7 cellular contexts compared by ENCODE assay signal in genomic region chr6:43143235-43144124, GRCh38. TPM values are rescaled to one million over a fixed set of nuclear protein-coding genes. Genes with fewer than 3 reads are reported as not detected.
DNase-seq lines count a peak whose midpoint lies in the region; TF ChIP-seq lines count a peak whose summit lies in the region.

No MANE protein-coding gene starts in this region.

- H3K27ac Mint-ChIP-seq in endothelial cell (ENCODE audit: unreplicated experiment) (peak overlapping the region; percentile 63), mesothelial cell of epicardium (peak overlapping the region; percentile 96)

- in situ Hi-C loops in GM13976 (cut with MboI; ENCODE audit: low sequenced_read_pairs, unreplicated experiment), result loop anchor here (5.0 kb wide), 1 partner anchor 236 kb away; no protein-coding TSS in a partner anchor

- H3K27ac ChIP-seq in HL-60 (replicated peaks), result no peak overlapping the region

- no peaks in the 10 kb centered on the region for H3K9me3 Mint-ChIP-seq in endothelial cell (ENCODE audit: unreplicated experiment)
- no peaks in the 10 kb centered on the region for H3K9me3 Mint-ChIP-seq in mesothelial cell of epicardium

- TF ChIP-seq CTCF in GM13976 (IDR thresholded peaks at IDR 0.05; ENCODE audit: borderline replicate concordance, control extremely low read depth, extremely low read depth, insufficient read depth, missing control alignments) (peak; percentile 96), HL-60 (IDR thresholded peaks at IDR 0.05; ENCODE audit: insufficient read depth, low read length) (peak; percentile 96), endothelial cell (IDR thresholded peaks at IDR 0.05; ENCODE audit: unreplicated experiment) (peak; percentile 88), mesothelial cell of epicardium (IDR thresholded peaks at IDR 0.05; ENCODE audit: unreplicated experiment) (peak; percentile 92)

- peaks cover 26% of the 10 kb centered on the region for H3K36me3 Mint-ChIP-seq in endothelial cell (ENCODE audit: low read depth, unreplicated experiment)
- H3K36me3 Mint-ChIP-seq in mesothelial cell of epicardium, result peaks cover 26% of the 10 kb centered on the region

- H3K27me3 ChIP-seq in HL-60 (ENCODE audit: insufficient read depth, poor library complexity, severe bottlenecking), result no peaks in the 10 kb centered on the region

- peak overlapping the region; percentile 70 for H3K4me3 Mint-ChIP-seq in endothelial cell (ENCODE audit: unreplicated experiment)
- no peak overlapping the region for H3K4me3 Mint-ChIP-seq in mesothelial cell of epicardium

- H3K4me3 ChIP-seq in HL-60 (replicated peaks; ENCODE audit: insufficient read depth, low read length), result no peak overlapping the region

- DNase-seq in GM13976 (ENCODE audit: low spot score) (peak; percentile 95), HL-60 (ENCODE audit: low read depth in 1 of 2, low spot score in 1 of 2) (peak; percentile 57 to 68), NOMO-1 treated with DMSO at 0.1 percent for 48 hours (lab: John Stamatoyannopoulos, UW; ENCODE audit: unreplicated experiment) (peak; percentile 70), endothelial cell (ENCODE audit: low spot score) (peak; percentile 95), mesothelial cell of epicardium (ENCODE audit: low spot score in 2 of 2, unreplicated experiment in 2 of 2) (peak; percentile 87 to 96)
- peak; percentile 31 for DNase-seq in activated CD8-positive, alpha-beta memory T cell treated with anti-CD3 and anti-CD28 coated beads, Interleukin-2, amount 50 U/mL, for 24 hours (ENCODE audit: extremely low read depth)
- DNase-seq in stimulated activated CD8-positive, alpha-beta memory T cell treated with anti-CD3 and anti-CD28 coated beads, Interleukin-15, amount 100 ng/mL, for 48 hours (ENCODE audit: low read depth in 2 of 2), result peak; percentile 66 to 70

- H3K4me1 Mint-ChIP-seq in endothelial cell (ENCODE audit: unreplicated experiment) (peaks cover 8% of the 10 kb centered on the region), mesothelial cell of epicardium (peaks cover 19% of the 10 kb centered on the region)

- H3K27me3 Mint-ChIP-seq in endothelial cell (ENCODE audit: unreplicated experiment) (peaks cover 5% of the 10 kb centered on the region), mesothelial cell of epicardium (ENCODE audit: low read depth) (no peaks in the 10 kb centered on the region)

RNA-seq across cellular contexts. Expression of gene SRF, which starts 27.6 kb away (rescaled TPM):
- total RNA-seq in endothelial cell (ENCODE audit: unreplicated experiment) (31.3 TPM), mesothelial cell of epicardium (52.0 to 52.8 TPM (median 52.2 TPM) in 3 replicates)

RNA-seq across cellular contexts. Expression of gene CUL9, which starts 38.5 kb away (rescaled TPM):
- total RNA-seq in endothelial cell (ENCODE audit: unreplicated experiment) (55.4 TPM), mesothelial cell of epicardium (65.5 to 72.1 TPM (median 71.6 TPM) in 3 replicates)

Comparison
In these comparisons a context has a peak if more than half of its experiments do, and no peak if none do; other contexts are left out.
1. DNase-seq: peak in every context shown above with its lines; median percentile 95 in GM13976; 95 in endothelial cell; 92 in mesothelial cell of epicardium; 70 in NOMO-1 treated with DMSO at 0.1 percent for 48 hours; 68 in stimulated activated CD8-positive, alpha-beta memory T cell treated with anti-CD3 and anti-CD28 coated beads, Interleukin-15, amount 100 ng/mL, for 48 hours; 62 in HL-60; 31 in activated CD8-positive, alpha-beta memory T cell treated with anti-CD3 and anti-CD28 coated beads, Interleukin-2, amount 50 U/mL, for 24 hours.